Comparison of ENCODE assay signal across 11 cellular contexts in genomic region chr15:74955017-74955416, GRCh38. TPM values are rescaled to one million over a fixed set of nuclear protein-coding genes. Genes with fewer than 3 reads are reported as not detected.
A peak's percentile ranks its signal among the peaks of the same experiment; 100 is the strongest.
DNase-seq lines count a peak whose midpoint lies in the region; ATAC-seq and TF ChIP-seq lines count a peak whose summit lies in the region.
"Had no signal": no experiment of that assay in that cellular context is flagged by ENCODE, and none has a peak within 500 bp of the region (broad histone marks: within the 10 kb centered on the region; RNA-seq: fewer than 3 reads in every experiment).

No MANE protein-coding gene starts in this region.

- no peak for TF ChIP-seq EP300 in transverse colon (IDR thresholded peaks at IDR 0.05; ENCODE audit: low read depth)

- DNase-seq in heart left ventricle: no peak
- DNase-seq in left cardiac atrium: no peak
- DNase-seq in transverse colon: no peak
- no peak for DNase-seq in stimulated activated CD4-positive, alpha-beta T cell treated with anti-CD3 and anti-CD28 coated beads, Interleukin-2, amount 100 ng/mL, for 24 hours
- DNase-seq: COR-L47; NCI-H1092; stimulated activated CD4-positive, alpha-beta T cell treated with anti-CD3 and anti-CD28 coated beads, Interleukin-2, amount 100 ng/mL, for 48 hours had no signal

- no peaks in the 10 kb centered on the region for H3K36me3 Mint-ChIP-seq in activated T-helper 17 cell treated with anti-CD3 and anti-CD28 coated beads, Interleukin-2, amount 50 U/mL, for 72 hours (ENCODE audit: low read depth)

- peaks cover 0 to 61% (median 38%) of the 10 kb centered on the region in 12 donors for H3K4me1 ChIP-seq in heart left ventricle
- H3K4me1 ChIP-seq in iPS-18a (ENCODE audit: control insufficient read depth, low read depth, low read length): peaks cover 20% of the 10 kb centered on the region
- peaks cover 19 to 59% (median 49%) of the 10 kb centered on the region in 4 donors for H3K4me1 ChIP-seq in transverse colon

- peaks cover 15% of the 10 kb centered on the region for H3K27me3 Mint-ChIP-seq in activated T-helper 17 cell treated with anti-CD3 and anti-CD28 coated beads, Interleukin-2, amount 50 U/mL, for 72 hours

- H3K36me3 ChIP-seq in heart left ventricle: no peaks in the 10 kb centered on the region
- no peaks in the 10 kb centered on the region for H3K36me3 ChIP-seq in iPS-18a (ENCODE audit: control insufficient read depth, low read depth, low read length)
- no peaks in the 10 kb centered on the region for H3K36me3 ChIP-seq in transverse colon

- no peak overlapping the region for H3K27ac Mint-ChIP-seq in activated T-helper 17 cell treated with anti-CD3 and anti-CD28 coated beads, Interleukin-2, amount 50 U/mL, for 72 hours

- no peaks in the 10 kb centered on the region for H3K9me3 Mint-ChIP-seq in activated T-helper 17 cell treated with anti-CD3 and anti-CD28 coated beads, Interleukin-2, amount 50 U/mL, for 72 hours

- H3K27me3 ChIP-seq in heart left ventricle: peaks cover 0 to 27% (median 10%) of the 10 kb centered on the region in 9 donors
- peaks cover 50% of the 10 kb centered on the region for H3K27me3 ChIP-seq in iPS-18a (ENCODE audit: control insufficient read depth, insufficient read depth, low read length)
- peaks cover 24% of the 10 kb centered on the region for H3K27me3 ChIP-seq in transverse colon

- 67 to 87% (median 76%) methylated on average over 8 of the region's 8 CpGs for WGBS in heart left ventricle, 4 donors
- 56% methylated on average over 8 of the region's 8 CpGs; no CpG with 5 or more reads in 1 of the 2 donors for WGBS in transverse colon (ENCODE audit: low coverage in 1 of 2), 2 donors

- H3K4me3 ChIP-seq in heart left ventricle (peak overlapping the region in 9 of 12 donors; percentile 55 to 73 (median 62)), iPS-18a (ENCODE audit: low read length) (peak overlapping the region; percentile 72), transverse colon (peak overlapping the region in 3 of 4 donors; percentile 8 to 63 (median 62))

- no peak for TF ChIP-seq POLR2A in heart left ventricle (IDR thresholded peaks at IDR 0.05)
- TF ChIP-seq POLR2A in transverse colon (IDR thresholded peaks at IDR 0.05): no peak

- in situ Hi-C loops in transverse colon (cut with MboI; ENCODE audit: low pct_ligation_motif_present in 1 of 4, low pct_unique_long_range_greater_than_20kb in 1 of 4, low sequenced_read_pairs in 3 of 4): loop anchor here in 1 of 4 donors (25.0 kb wide), 1 partner anchor 318 kb away; no protein-coding TSS in a partner anchor

- peak overlapping the region; percentile 48 for H3K4me3 Mint-ChIP-seq in activated T-helper 17 cell treated with anti-CD3 and anti-CD28 coated beads, Interleukin-2, amount 50 U/mL, for 72 hours

- intact Hi-C loops in heart left ventricle (cut with DNase I): loop anchor here in 4 of 10 donors (10.0 kb wide), 2 partner anchors 250 to 320 kb away; partner anchors contain the start of gene C15orf39 (in 3 of the 4)
- intact Hi-C loops in left cardiac atrium (cut with DNase I): loop anchor here (10.0 kb wide), 1 partner anchor 320 kb away; no protein-coding TSS in a partner anchor
- intact Hi-C loops in transverse colon (cut with DNase I; ENCODE audit: low total_unique reads): loop anchor here (10.0 kb wide), 1 partner anchor 110 kb away; the partner anchor contains the start of gene ULK3

- H3K27ac ChIP-seq in heart left ventricle: peak overlapping the region in 6 of 12 donors; percentile 6 to 82 (median 36)
- H3K27ac ChIP-seq in iPS-18a (ENCODE audit: low read length): no peak overlapping the region
- H3K27ac ChIP-seq in transverse colon: peak overlapping the region in 3 of 4 donors; percentile 88 to 93 (median 92)

- no peak for ATAC-seq in heart left ventricle
- ATAC-seq in left cardiac atrium: no peak
- ATAC-seq in activated T-helper 17 cell treated with anti-CD3 and anti-CD28 coated beads, Interleukin-2, amount 50 U/mL, for 72 hours (replicated peaks): no peak
- no peak for ATAC-seq in GM21423 (IDR thresholded peaks at IDR 0.05; ENCODE audit: unreplicated experiment)
- no peak for ATAC-seq in HG02973 (IDR thresholded peaks at IDR 0.05; ENCODE audit: unreplicated experiment)

- H3K9ac ChIP-seq in iPS-18a (ENCODE audit: low read length): no peak overlapping the region

- no peaks in the 10 kb centered on the region for H3K9me3 ChIP-seq in heart left ventricle
- H3K9me3 ChIP-seq in iPS-18a (ENCODE audit: control insufficient read depth, low read depth, low read length): no peaks in the 10 kb centered on the region
- H3K9me3 ChIP-seq in transverse colon: no peaks in the 10 kb centered on the region

- H3K4me1 Mint-ChIP-seq in activated T-helper 17 cell treated with anti-CD3 and anti-CD28 coated beads, Interleukin-2, amount 50 U/mL, for 72 hours: no peaks in the 10 kb centered on the region

- TF ChIP-seq CTCF in heart left ventricle (IDR thresholded peaks at IDR 0.05): no peak
- TF ChIP-seq CTCF in transverse colon (IDR thresholded peaks at IDR 0.05): no peak

RNA-seq across cellular contexts. Expression of gene RPP25, which starts 1.6 kb away (rescaled TPM):
- 1 to 10 TPM; 1.1 to 5.8 (median 2.1) TPM for total RNA-seq in heart left ventricle
- polyA plus RNA-seq in heart left ventricle: 1 to 10 TPM; 1.6 to 4.0 TPM
- 1 to 10 TPM; 6.3 to 6.6 TPM for total RNA-seq in left cardiac atrium
- total RNA-seq in activated T-helper 17 cell treated with anti-CD3 and anti-CD28 coated beads, Interleukin-2, amount 50 U/mL, for 72 hours: 1 to 10 TPM; 2.4 to 9.6 TPM
- total RNA-seq in transverse colon: 10 to 100 TPM; 10.1 to 28.4 (median 16.5) TPM

RNA-seq across cellular contexts. Expression of gene COX5A, which starts 17.1 kb away (rescaled TPM):
- 1,000 to 10,000 TPM in 5 of 9 donors, 100 to 1,000 TPM in 4; 754 to 1,537 (median 1,120) TPM for total RNA-seq in heart left ventricle
- polyA plus RNA-seq in heart left ventricle: 1,000 to 10,000 TPM; 1,480 to 2,918 TPM
- total RNA-seq in left cardiac atrium: 100 to 1,000 TPM; 817 to 989 TPM
- 100 to 1,000 TPM; 242 to 337 TPM for total RNA-seq in activated T-helper 17 cell treated with anti-CD3 and anti-CD28 coated beads, Interleukin-2, amount 50 U/mL, for 72 hours
- 100 to 1,000 TPM; 135 to 437 (median 219) TPM for total RNA-seq in transverse colon

RNA-seq across cellular contexts. Expression of gene SCAMP5, which starts 40.3 kb away (rescaled TPM):
- total RNA-seq in heart left ventricle: 1 to 10 TPM; 1.7 to 7.1 (median 4.2) TPM
- polyA plus RNA-seq in heart left ventricle: 1 to 10 TPM in 1 of 2 donors, under 1 TPM in 1; 0.91 to 7.4 TPM
- 1 to 10 TPM; 4.5 to 5.7 TPM for total RNA-seq in left cardiac atrium
- total RNA-seq in activated T-helper 17 cell treated with anti-CD3 and anti-CD28 coated beads, Interleukin-2, amount 50 U/mL, for 72 hours: 1 to 10 TPM; 5.1 to 5.3 TPM
- total RNA-seq in transverse colon: 10 to 100 TPM in 3 of 4 donors, not detected in 1; 11.3 to 24.8 (median 15.8) TPM

RNA-seq across cellular contexts. Expression of gene FAM219B, which starts 48.4 kb away (rescaled TPM):
- 100 to 1,000 TPM in 3 of 9 donors, 10 to 100 TPM in 6; 37.0 to 110 (median 88.8) TPM for total RNA-seq in heart left ventricle
- polyA plus RNA-seq in heart left ventricle: 10 to 100 TPM; 31.3 to 39.0 TPM
- total RNA-seq in left cardiac atrium: 100 to 1,000 TPM in 1 of 2 donors, 10 to 100 TPM in 1; 91.2 to 117 TPM
- 10 to 100 TPM; 65.6 to 98.3 TPM for total RNA-seq in activated T-helper 17 cell treated with anti-CD3 and anti-CD28 coated beads, Interleukin-2, amount 50 U/mL, for 72 hours
- total RNA-seq in transverse colon: 100 to 1,000 TPM in 1 of 4 donors, 10 to 100 TPM in 3; 62.8 to 428 (median 68.7) TPM
